ENCODE assay signal across 30 cellular contexts in the genomic region with DNA sequence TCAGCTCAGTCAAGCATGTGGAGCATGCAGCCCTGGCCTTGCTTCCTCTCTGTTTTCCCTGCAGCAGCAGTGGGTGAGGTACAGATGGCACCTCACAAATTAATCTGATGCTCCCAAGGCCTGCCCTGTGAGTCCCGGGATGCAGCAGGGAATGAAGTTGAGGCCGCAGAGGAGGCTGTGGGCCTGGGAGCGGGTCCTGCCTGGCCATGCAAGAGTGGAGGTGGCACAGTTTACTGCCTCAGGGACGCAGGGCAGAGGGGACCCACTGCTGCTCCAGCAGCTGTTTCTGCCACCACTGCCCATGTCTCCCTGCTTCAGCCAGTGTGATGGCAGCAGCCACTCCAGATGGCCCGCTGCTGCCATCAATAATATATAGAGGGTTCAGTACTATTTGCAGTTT.
"Had no signal": no experiment of that assay in that cellular context is flagged by ENCODE, and none has a peak within 500 bp of the region (broad histone marks: within the 10 kb centered on the region; RNA-seq: fewer than 3 reads in every experiment).

No MANE protein-coding gene starts in this region.

- H3K27me3 ChIP-seq: left lung, right atrium auricular region, right lobe of liver, stomach, testis, thyroid gland, transverse colon, upper lobe of left lung, vagina had no signal

- FAIRE-seq: keratinocyte had no signal

- DNase-seq: hippocampal formation; kidney glomerular epithelial cell; left colon; lower lobe of right lung; mammary epithelial cell; mesendoderm; midbrain; mucosa of descending colon; naive thymus-derived CD4-positive, alpha-beta T cell; nucleus accumbens; psoas muscle; right lobe of liver; stimulated activated CD4-positive, alpha-beta T cell treated with anti-CD3 and anti-CD28 coated beads, Interleukin-12 subunit alpha, Interleukin-12 subunit beta, amount 100 ng/mL, for 4 hours; stimulated activated CD4-positive, alpha-beta T cell treated with anti-CD3 and anti-CD28 coated beads, Interleukin-15, amount 100 ng/mL, for 24 hours; stimulated activated CD4-positive, alpha-beta T cell treated with anti-CD3 and anti-CD28 coated beads, Interleukin-2, amount 100 ng/mL, for 24 hours; stimulated activated CD4-positive, alpha-beta T cell treated with anti-CD3 and anti-CD28 coated beads, Interleukin-4, amount 100 ng/mL, for 1 hour; stimulated activated naive B cell treated with anti-CD40 and anti-IgM and Interleukin-4, amounts not matched to agents 10 μg/mL and 1 μg/mL and 100 μg/mL, for 72 hours; stimulated activated naive CD8-positive, alpha-beta T cell treated with anti-CD3 and anti-CD28 coated beads, Interleukin-15, Interleukin-2, amounts not matched to agents 100 U/mL and 50 U/mL, for 24 hours; stomach; testis; thyroid gland; transverse colon had no signal

- H3K4me3 ChIP-seq: left lung, lower lobe of right lung, mucosa of descending colon, psoas muscle, right atrium auricular region, right lobe of liver, skin epidermis, stomach, testis, thyroid gland, transverse colon, upper lobe of left lung, vagina had no signal

- H3K79me2 ChIP-seq: parathyroid adenoma had no signal

- H3K27ac ChIP-seq: left lung, lower lobe of right lung, parathyroid adenoma, psoas muscle, right atrium auricular region, right lobe of liver, skin epidermis, stomach, testis, thyroid gland, transverse colon, upper lobe of left lung, vagina had no signal

- H3K4me1 ChIP-seq: left lung, lower lobe of right lung, parathyroid adenoma, psoas muscle, right atrium auricular region, right lobe of liver, stomach, testis, thyroid gland, transverse colon, upper lobe of left lung, vagina had no signal

- H3K9ac ChIP-seq: parathyroid adenoma had no signal

- H2AFZ ChIP-seq: parathyroid adenoma had no signal

- ATAC-seq: left colon; left lung; mucosa of descending colon; natural killer cell treated with Interleukin-12 subunit alpha and Interleukin-12 subunit beta and Interleukin-15 and Interleukin-18, amount 100 ng/mL, for 72 hours; psoas muscle; stimulated activated naive CD8-positive, alpha-beta T cell treated with anti-CD3 and anti-CD28 coated beads, Interleukin-15, Interleukin-2, amounts not matched to agents 100 U/mL and 50 U/mL, for 24 hours had no signal

- H3K9me3 ChIP-seq: left lung, lower lobe of right lung, mucosa of descending colon, right lobe of liver, stomach, testis, thyroid gland, transverse colon, upper lobe of left lung, vagina had no signal

- H3K36me3 ChIP-seq: left lung, lower lobe of right lung, right atrium auricular region, right lobe of liver, stomach, thyroid gland, transverse colon, upper lobe of left lung, vagina had no signal
